8 cellular contexts compared by ENCODE assay signal in genomic region chr5:179679014-179679674, GRCh38. TPM values are rescaled to one million over a fixed set of nuclear protein-coding genes. Genes with fewer than 3 reads are reported as not detected.
DNase-seq lines count a peak whose midpoint lies in the region; ATAC-seq and TF ChIP-seq lines count a peak whose summit lies in the region.

No MANE protein-coding gene starts in this region.

- no peaks in the 10 kb centered on the region for H3K27me3 Mint-ChIP-seq in activated naive CD8-positive, alpha-beta T cell

- peak overlapping the region; percentile 97 for H3K4me3 Mint-ChIP-seq in activated naive CD8-positive, alpha-beta T cell

- peak overlapping the region; percentile 95 for H3K27ac Mint-ChIP-seq in activated naive CD8-positive, alpha-beta T cell

- peak overlapping the region in 9 of 10 donors; percentile 78 to 95 (median 90) for H3K27ac ChIP-seq in heart right ventricle

- peaks cover 9% of the 10 kb centered on the region for H3K36me3 Mint-ChIP-seq in activated naive CD8-positive, alpha-beta T cell

- H3K4me3 ChIP-seq in heart right ventricle = peak overlapping the region; percentile 57 to 95 (median 82)

- ATAC-seq in GM18498 (IDR thresholded peaks at IDR 0.05; ENCODE audit: unreplicated experiment) (peak; percentile 17), HG03095 (IDR thresholded peaks at IDR 0.05; ENCODE audit: unreplicated experiment) (peak; percentile 13), heart right ventricle (peak; percentile 48 to 72 (median 63))

- peak in 7 of 9 donors; percentile 37 to 67 (median 55) for TF ChIP-seq CTCF in heart right ventricle (IDR thresholded peaks at IDR 0.05)

- intact Hi-C loops in heart right ventricle (cut with DNase I) = no loop called here
- intact Hi-C loops in posterior cingulate gyrus (cut with DNase I) = loop anchor here (5.0 kb wide), 1 partner anchor 128 kb away; the partner anchor contains the start of gene MGAT4B

- peak; percentile 83 for DNase-seq in RPMI8226
- peak; percentile 76 to 84 for DNase-seq in heart right ventricle
- DNase-seq in posterior cingulate gyrus = peak; percentile 43 to 92 (median 53)
- DNase-seq in ureter (ENCODE audit: low spot score) = peak; percentile 78
- no peak for DNase-seq in AG08396 (ENCODE audit: low spot score)

- H3K36me3 ChIP-seq in heart right ventricle = peaks cover 0 to 6% (median 0%) of the 10 kb centered on the region in 9 donors

- 18 to 22% methylated on average over 41 of the region's 41 CpGs for WGBS in heart right ventricle, 2 donors

- no peaks in the 10 kb centered on the region for H3K9me3 Mint-ChIP-seq in activated naive CD8-positive, alpha-beta T cell (ENCODE audit: low read depth)

- peaks cover 10 to 36% (median 22%) of the 10 kb centered on the region in 9 donors for H3K4me1 ChIP-seq in heart right ventricle

- H3K4me1 Mint-ChIP-seq in activated naive CD8-positive, alpha-beta T cell (ENCODE audit: low read depth) = peaks cover 26% of the 10 kb centered on the region

- no peaks in the 10 kb centered on the region for H3K9me3 ChIP-seq in heart right ventricle

- H3K27me3 ChIP-seq in heart right ventricle = no peaks in the 10 kb centered on the region

RNA-seq across cellular contexts. Expression of gene CBY3, which starts 1.7 kb away (rescaled TPM):
- total RNA-seq in heart right ventricle = not detected
- polyA plus RNA-seq in heart right ventricle = under 1 TPM in 1 of 2 donors, not detected in 1; 0.06 TPM
- total RNA-seq in ureter = not detected

RNA-seq across cellular contexts. Expression of gene CANX, which starts 19.6 kb away (rescaled TPM):
- 100 to 1,000 TPM; 372 to 659 (median 492) TPM for total RNA-seq in heart right ventricle
- polyA plus RNA-seq in heart right ventricle = 100 to 1,000 TPM in 1 of 2 donors, 10 to 100 TPM in 1; 90.9 to 212 TPM
- 584 TPM for total RNA-seq in ureter

RNA-seq across cellular contexts. Expression of gene MAML1, which starts 53.5 kb away (rescaled TPM):
- total RNA-seq in heart right ventricle (10 to 100 TPM in 9 of 10 donors, 1 to 10 TPM in 1; 10.0 to 15.3 (median 12.5) TPM), ureter (37.7 TPM)
- polyA plus RNA-seq in heart right ventricle = 1 to 10 TPM; 5.5 to 9.4 TPM

RNA-seq across cellular contexts. Expression of gene HNRNPH1, which starts 55.7 kb away (rescaled TPM):
- total RNA-seq in heart right ventricle = 100 to 1,000 TPM; 147 to 227 (median 168) TPM
- 100 to 1,000 TPM; 114 to 217 TPM for polyA plus RNA-seq in heart right ventricle
- total RNA-seq in ureter = 787 TPM

Comparison
In these comparisons a context has a peak if more than half of its experiments do, and no peak if none do; other contexts are left out.
1. ATAC-seq: peak in every context shown above with its lines; median percentile 63 in heart right ventricle; 17 in GM18498; 13 in HG03095.